ENCODE assay signal across 22 cellular contexts in the genomic region with DNA sequence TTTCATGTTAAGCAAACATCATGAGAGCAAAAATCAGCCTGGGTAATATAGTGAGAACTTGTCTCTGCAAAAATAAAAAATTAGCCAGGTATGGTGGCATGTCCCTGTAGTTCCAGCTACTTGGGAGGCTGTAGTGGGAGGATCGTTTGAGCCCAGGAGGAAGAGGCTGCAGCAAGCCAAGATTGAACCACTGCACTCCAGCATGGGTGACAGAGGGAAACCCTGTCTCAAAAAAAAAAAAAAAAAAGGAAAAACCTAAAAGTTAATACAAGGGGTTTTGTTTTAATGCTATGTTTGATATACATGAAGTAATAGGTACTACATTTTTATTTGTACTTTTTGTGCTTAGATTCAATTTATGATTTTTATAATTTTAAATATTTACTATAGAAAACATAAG.
"Had no signal": no experiment of that assay in that cellular context is flagged by ENCODE, and none has a peak within 500 bp of the region (broad histone marks: within the 10 kb centered on the region; RNA-seq: fewer than 3 reads in every experiment).

No MANE protein-coding gene starts in this region.

- H3K27ac ChIP-seq: adrenal gland, left lung, parathyroid adenoma, right lobe of liver, suprapubic skin, upper lobe of left lung, VCaP had no signal

- ATAC-seq: activated CD4-positive, alpha-beta T cell treated with anti-CD3 and anti-CD28 coated beads for 36 hours; activated naive CD4-positive, alpha-beta T cell treated with anti-CD3 and anti-CD28 coated beads, Interleukin-2, amount 50 U/mL, for 72 hours; effector memory CD8-positive, alpha-beta T cell; left lung; mucosa of descending colon; natural killer cell; right lobe of liver; stimulated activated naive CD8-positive, alpha-beta T cell treated with anti-CD3 and anti-CD28 coated beads, Interleukin-15, amount 100 ng/mL, for 72 hours had no signal

- H3K79me2 ChIP-seq: parathyroid adenoma had no signal

- H2AFZ ChIP-seq: parathyroid adenoma had no signal

- H3K36me3 ChIP-seq: adrenal gland, left lung, right lobe of liver, suprapubic skin, upper lobe of left lung had no signal

- H3K9me3 ChIP-seq: adrenal gland, left lung, mucosa of descending colon, right lobe of liver, suprapubic skin, upper lobe of left lung had no signal

- DNase-seq: activated CD4-positive, alpha-beta memory T cell treated with anti-CD3 and anti-CD28 coated beads for 36 hours; activated CD4-positive, alpha-beta T cell treated with anti-CD3 and anti-CD28 coated beads for 36 hours; activated gamma-delta T cell treated with Interleukin-2 at 50 U/mL for 16 hours; activated T-cell treated with anti-CD3 and anti-CD28 coated beads for 4 hours; adrenal gland; effector memory CD8-positive, alpha-beta T cell; head of caudate nucleus; kidney; left lung; mucosa of descending colon; natural killer cell; right lobe of liver; stimulated activated CD4-positive, alpha-beta T cell treated with anti-CD3 and anti-CD28 coated beads, Interleukin-15, amount 100 ng/mL, for 24 hours; stimulated activated CD4-positive, alpha-beta T cell treated with anti-CD3 and anti-CD28 coated beads, Interleukin-2, amount 100 ng/mL, for 48 hours; stimulated activated naive CD8-positive, alpha-beta T cell treated with anti-CD3 and anti-CD28 coated beads, Interleukin-15, amount 100 ng/mL, for 72 hours; SW 1271; T-helper 2 cell; upper lobe of left lung had no signal

- H3K9ac ChIP-seq: parathyroid adenoma had no signal

- H3K4me3 ChIP-seq: adrenal gland, left lung, mucosa of descending colon, right lobe of liver, suprapubic skin, upper lobe of left lung had no signal

- H3K4me1 ChIP-seq: adrenal gland, left lung, parathyroid adenoma, right lobe of liver, upper lobe of left lung had no signal

- H3K27me3 ChIP-seq: adrenal gland, left lung, right lobe of liver, suprapubic skin, upper lobe of left lung had no signal
